In the genomic region with DNA sequence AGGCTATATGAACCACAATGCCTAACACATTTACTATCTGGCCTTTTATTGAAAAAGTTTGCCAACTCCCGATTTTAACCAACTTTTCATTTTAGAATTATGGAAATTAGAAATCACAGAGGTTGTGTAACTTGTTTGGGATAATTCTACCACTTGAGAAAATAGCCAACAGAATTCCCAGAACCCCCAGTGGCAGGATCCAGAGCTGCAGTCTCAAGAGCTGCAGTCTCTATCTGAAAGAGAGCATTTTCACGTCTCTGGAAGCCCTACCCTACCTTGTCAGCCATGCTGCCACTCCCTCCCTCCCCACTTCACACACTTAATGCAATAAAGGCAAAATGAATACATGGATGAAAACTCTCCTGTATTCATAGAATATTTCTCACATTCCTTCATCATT, we compare ENCODE assay signal across 1 cellular context.
TF ChIP-seq lines count a peak whose summit lies in the region.

No MANE protein-coding gene starts in this region.

TF ChIP-seq in HCT116, 20 proteins besides CTCF, POLR2A, EP300 and RAD21 (continued from another document):
- TF ChIP-seq, protein P1, sequence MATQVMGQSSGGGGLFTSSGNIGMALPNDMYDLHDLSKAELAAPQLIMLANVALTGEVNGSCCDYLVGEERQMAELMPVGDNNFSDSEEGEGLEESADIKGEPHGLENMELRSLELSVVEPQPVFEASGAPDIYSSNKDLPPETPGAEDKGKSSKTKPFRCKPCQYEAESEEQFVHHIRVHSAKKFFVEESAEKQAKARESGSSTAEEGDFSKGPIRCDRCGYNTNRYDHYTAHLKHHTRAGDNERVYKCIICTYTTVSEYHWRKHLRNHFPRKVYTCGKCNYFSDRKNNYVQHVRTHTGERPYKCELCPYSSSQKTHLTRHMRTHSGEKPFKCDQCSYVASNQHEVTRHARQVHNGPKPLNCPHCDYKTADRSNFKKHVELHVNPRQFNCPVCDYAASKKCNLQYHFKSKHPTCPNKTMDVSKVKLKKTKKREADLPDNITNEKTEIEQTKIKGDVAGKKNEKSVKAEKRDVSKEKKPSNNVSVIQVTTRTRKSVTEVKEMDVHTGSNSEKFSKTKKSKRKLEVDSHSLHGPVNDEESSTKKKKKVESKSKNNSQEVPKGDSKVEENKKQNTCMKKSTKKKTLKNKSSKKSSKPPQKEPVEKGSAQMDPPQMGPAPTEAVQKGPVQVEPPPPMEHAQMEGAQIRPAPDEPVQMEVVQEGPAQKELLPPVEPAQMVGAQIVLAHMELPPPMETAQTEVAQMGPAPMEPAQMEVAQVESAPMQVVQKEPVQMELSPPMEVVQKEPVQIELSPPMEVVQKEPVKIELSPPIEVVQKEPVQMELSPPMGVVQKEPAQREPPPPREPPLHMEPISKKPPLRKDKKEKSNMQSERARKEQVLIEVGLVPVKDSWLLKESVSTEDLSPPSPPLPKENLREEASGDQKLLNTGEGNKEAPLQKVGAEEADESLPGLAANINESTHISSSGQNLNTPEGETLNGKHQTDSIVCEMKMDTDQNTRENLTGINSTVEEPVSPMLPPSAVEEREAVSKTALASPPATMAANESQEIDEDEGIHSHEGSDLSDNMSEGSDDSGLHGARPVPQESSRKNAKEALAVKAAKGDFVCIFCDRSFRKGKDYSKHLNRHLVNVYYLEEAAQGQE (IDR thresholded peaks at IDR 0.05; ENCODE audit: low read depth), result no peak
- TF ChIP-seq CEBPB (IDR thresholded peaks at IDR 0.05; ENCODE audit: low read depth) (no peak), SRF (IDR thresholded peaks at IDR 0.05; ENCODE audit: low read depth) (no peak)
TF ChIP-seq in HCT116: peak in this region for 0.
